Comparison of ENCODE assay signal across 1 cellular context in the genomic region with DNA sequence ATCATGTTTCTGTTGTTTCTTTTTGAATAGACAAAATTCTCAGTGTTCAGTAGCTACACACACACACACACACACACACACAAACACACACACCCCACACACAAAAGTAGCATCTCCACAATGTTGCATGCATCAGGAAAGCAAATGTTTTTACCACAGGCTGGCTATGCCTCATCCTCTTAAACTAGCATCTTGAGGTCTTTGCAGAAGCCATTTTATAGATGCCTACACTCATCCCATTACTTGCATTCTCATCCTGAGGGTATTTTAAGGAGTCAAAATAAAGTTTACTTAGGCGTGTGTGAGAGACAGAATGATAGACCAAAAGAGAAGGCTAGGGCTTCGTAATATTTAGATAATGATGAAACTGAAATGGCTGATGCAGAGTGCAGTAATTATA.
TF ChIP-seq lines count a peak whose summit lies in the region.

No MANE protein-coding gene starts in this region.

TF ChIP-seq in IMR-90, 13 proteins besides CTCF, POLR2A, EP300 and RAD21 (continued from another document):
- TF ChIP-seq, protein P1, sequence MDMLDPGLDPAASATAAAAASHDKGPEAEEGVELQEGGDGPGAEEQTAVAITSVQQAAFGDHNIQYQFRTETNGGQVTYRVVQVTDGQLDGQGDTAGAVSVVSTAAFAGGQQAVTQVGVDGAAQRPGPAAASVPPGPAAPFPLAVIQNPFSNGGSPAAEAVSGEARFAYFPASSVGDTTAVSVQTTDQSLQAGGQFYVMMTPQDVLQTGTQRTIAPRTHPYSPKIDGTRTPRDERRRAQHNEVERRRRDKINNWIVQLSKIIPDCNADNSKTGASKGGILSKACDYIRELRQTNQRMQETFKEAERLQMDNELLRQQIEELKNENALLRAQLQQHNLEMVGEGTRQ (IDR thresholded peaks at IDR 0.05; ENCODE audit: low read depth, low read length), result no peak
- TF ChIP-seq CEBPB (IDR thresholded peaks at IDR 0.05; ENCODE audit: low read depth, low read length), result no peak
- TF ChIP-seq, protein P2, sequence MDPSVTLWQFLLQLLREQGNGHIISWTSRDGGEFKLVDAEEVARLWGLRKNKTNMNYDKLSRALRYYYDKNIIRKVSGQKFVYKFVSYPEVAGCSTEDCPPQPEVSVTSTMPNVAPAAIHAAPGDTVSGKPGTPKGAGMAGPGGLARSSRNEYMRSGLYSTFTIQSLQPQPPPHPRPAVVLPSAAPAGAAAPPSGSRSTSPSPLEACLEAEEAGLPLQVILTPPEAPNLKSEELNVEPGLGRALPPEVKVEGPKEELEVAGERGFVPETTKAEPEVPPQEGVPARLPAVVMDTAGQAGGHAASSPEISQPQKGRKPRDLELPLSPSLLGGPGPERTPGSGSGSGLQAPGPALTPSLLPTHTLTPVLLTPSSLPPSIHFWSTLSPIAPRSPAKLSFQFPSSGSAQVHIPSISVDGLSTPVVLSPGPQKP (IDR thresholded peaks at IDR 0.05; ENCODE audit: borderline replicate concordance, low read depth, low read length), result no peak
- TF ChIP-seq BHLHE40 (IDR thresholded peaks at IDR 0.05; ENCODE audit: low read depth, low read length), result no peak
- no peak for TF ChIP-seq FOS (IDR thresholded peaks at IDR 0.05; ENCODE audit: low read depth, low read length)
- no peak for TF ChIP-seq MAZ (IDR thresholded peaks at IDR 0.05; ENCODE audit: borderline replicate concordance, low read depth, low read length)
- TF ChIP-seq NFE2L2 (IDR thresholded peaks at IDR 0.05; ENCODE audit: low read depth, low read length), result no peak
- no peak for TF ChIP-seq MAFK (IDR thresholded peaks at IDR 0.05; ENCODE audit: low read depth, low read length)
- no peak for TF ChIP-seq CHD1 (IDR thresholded peaks at IDR 0.05; ENCODE audit: low read depth, low read length)
TF ChIP-seq in IMR-90: peak in this region for 0.
